Comparison of ENCODE assay signal across 17 cellular contexts in the genomic region with DNA sequence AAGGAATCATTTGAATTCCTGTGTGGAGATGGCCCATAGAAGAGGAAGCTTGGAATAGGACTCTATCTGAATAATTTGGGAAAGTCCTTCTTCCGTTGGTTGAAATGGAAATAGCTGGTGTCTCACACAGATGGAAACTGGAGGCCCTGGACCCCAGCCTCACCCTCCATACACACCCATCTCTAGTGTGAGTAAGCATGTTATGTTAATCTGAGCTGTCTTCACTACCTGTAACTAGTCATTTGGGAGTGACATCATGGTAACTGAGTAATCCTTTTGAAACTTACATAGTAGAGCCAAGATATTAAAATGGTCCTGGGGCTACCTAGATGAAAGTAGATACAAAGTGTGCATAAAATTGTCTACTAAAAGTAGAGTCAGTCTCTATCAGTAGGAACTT.
DNase-seq lines count a peak whose midpoint lies in the region; ATAC-seq and TF ChIP-seq lines count a peak whose summit lies in the region.
"Had no signal": no experiment of that assay in that cellular context is flagged by ENCODE, and none has a peak within 500 bp of the region (broad histone marks: within the 10 kb centered on the region; RNA-seq: fewer than 3 reads in every experiment).

No MANE protein-coding gene starts in this region.

- no peaks in the 10 kb centered on the region for H3K36me3 ChIP-seq in ascending aorta
- H3K36me3 ChIP-seq: uterus had no signal

- H3K4me3 ChIP-seq in ascending aorta: no peak overlapping the region
- H3K4me3 ChIP-seq: SK-N-MC, uterus had no signal

- ATAC-seq in GM19351 (IDR thresholded peaks at IDR 0.05; ENCODE audit: unreplicated experiment): no peak

- no peaks in the 10 kb centered on the region for H3K36me3 Mint-ChIP-seq in activated naive CD4-positive, alpha-beta T cell treated with anti-CD3 and anti-CD28 coated beads for 36 hours (ENCODE audit: low read depth)
- H3K36me3 Mint-ChIP-seq in activated naive CD4-positive, alpha-beta T cell treated with anti-CD3 and anti-CD28 coated beads, Interleukin-2, amount 10 ng/mL, durations not matched to agents 7 days and 5 days: peaks cover 14% of the 10 kb centered on the region
- peaks cover 32% of the 10 kb centered on the region for H3K36me3 Mint-ChIP-seq in activated naive CD8-positive, alpha-beta T cell
- peaks cover 4% of the 10 kb centered on the region for H3K36me3 Mint-ChIP-seq in type B pancreatic cell

- no peaks in the 10 kb centered on the region for H3K27me3 ChIP-seq in ascending aorta
- H3K27me3 ChIP-seq: uterus had no signal

- H3K9me3 ChIP-seq in ascending aorta: no peaks in the 10 kb centered on the region
- H3K9me3 ChIP-seq: uterus had no signal

- CTCF ChIA-PET in activated naive CD4-positive, alpha-beta T cell treated with anti-CD3 and anti-CD28 coated beads for 36 hours (lab: Charles Lee): no interaction called here
- CTCF ChIA-PET in activated naive CD4-positive, alpha-beta T cell treated with anti-CD3 and anti-CD28 coated beads, Interleukin-2, amount 10 ng/mL, durations not matched to agents 7 days and 5 days (lab: Charles Lee): no interaction called here

- peak overlapping the region; percentile 67 for H3K27ac Mint-ChIP-seq in activated naive CD4-positive, alpha-beta T cell treated with anti-CD3 and anti-CD28 coated beads for 36 hours
- H3K27ac Mint-ChIP-seq in activated naive CD4-positive, alpha-beta T cell treated with anti-CD3 and anti-CD28 coated beads, Interleukin-2, amount 10 ng/mL, durations not matched to agents 7 days and 5 days: no peak overlapping the region
- peak overlapping the region; percentile 84 for H3K27ac Mint-ChIP-seq in activated naive CD8-positive, alpha-beta T cell
- H3K27ac Mint-ChIP-seq in type B pancreatic cell: peak overlapping the region; percentile 66
- H3K27ac Mint-ChIP-seq: endodermal cell had no signal

- no peak overlapping the region for H3K27ac ChIP-seq in ascending aorta
- H3K27ac ChIP-seq: HL-60, SK-N-MC had no signal

- peaks cover 7 to 48% of the 10 kb centered on the region in 2 donors for H3K4me1 ChIP-seq in ascending aorta

- H3K4me3 Mint-ChIP-seq in activated naive CD4-positive, alpha-beta T cell treated with anti-CD3 and anti-CD28 coated beads for 36 hours: no peak overlapping the region
- no peak overlapping the region for H3K4me3 Mint-ChIP-seq in activated naive CD4-positive, alpha-beta T cell treated with anti-CD3 and anti-CD28 coated beads, Interleukin-2, amount 10 ng/mL, durations not matched to agents 7 days and 5 days
- H3K4me3 Mint-ChIP-seq in activated naive CD8-positive, alpha-beta T cell: peak overlapping the region; percentile 27
- H3K4me3 Mint-ChIP-seq in type B pancreatic cell: no peak overlapping the region
- H3K4me3 Mint-ChIP-seq: endodermal cell had no signal

- intact Hi-C loops in activated naive CD4-positive, alpha-beta T cell treated with anti-CD3 and anti-CD28 coated beads for 36 hours (cut with micrococcal nuclease): loop anchor here (1.0 kb wide), 3 partner anchors 8 to 19 kb away; no protein-coding TSS in a partner anchor
- intact Hi-C loops in ascending aorta (cut with DNase I): no loop called here

- no peaks in the 10 kb centered on the region for H3K27me3 Mint-ChIP-seq in activated naive CD4-positive, alpha-beta T cell treated with anti-CD3 and anti-CD28 coated beads for 36 hours (ENCODE audit: low read depth)
- H3K27me3 Mint-ChIP-seq in activated naive CD4-positive, alpha-beta T cell treated with anti-CD3 and anti-CD28 coated beads, Interleukin-2, amount 10 ng/mL, durations not matched to agents 7 days and 5 days: no peaks in the 10 kb centered on the region
- H3K27me3 Mint-ChIP-seq in activated naive CD8-positive, alpha-beta T cell: no peaks in the 10 kb centered on the region
- no peaks in the 10 kb centered on the region for H3K27me3 Mint-ChIP-seq in type B pancreatic cell

- peak; percentile 54 for DNase-seq in activated naive CD4-positive, alpha-beta T cell treated with anti-CD3 and anti-CD28 coated beads for 36 hours
- no peak for DNase-seq in activated naive CD4-positive, alpha-beta T cell treated with anti-CD3 and anti-CD28 coated beads, Interleukin-2, amount 10 ng/mL, durations not matched to agents 7 days and 5 days
- DNase-seq in kidney glomerular epithelial cell (lab: John Stamatoyannopoulos, UW) (peak; percentile 63), type B pancreatic cell (ENCODE audit: extremely low spot score, unreplicated experiment) (no peak), GM19238 (ENCODE audit: insufficient read length, low spot score) (no peak), ascending aorta (ENCODE audit: low spot score in 2 of 2) (no peak)
- DNase-seq: activated CD4-positive, alpha-beta T cell treated with anti-CD3 and anti-CD28 coated beads, Interleukin-2, amount 50 U/mL, for 1 hour; AML-193; aorta; endodermal cell; NCI-H1048; retina; uterus had no signal

- H3K9me3 Mint-ChIP-seq in activated naive CD4-positive, alpha-beta T cell treated with anti-CD3 and anti-CD28 coated beads for 36 hours: no peaks in the 10 kb centered on the region
- H3K9me3 Mint-ChIP-seq in activated naive CD4-positive, alpha-beta T cell treated with anti-CD3 and anti-CD28 coated beads, Interleukin-2, amount 10 ng/mL, durations not matched to agents 7 days and 5 days: no peaks in the 10 kb centered on the region
- no peaks in the 10 kb centered on the region for H3K9me3 Mint-ChIP-seq in activated naive CD8-positive, alpha-beta T cell (ENCODE audit: low read depth)
- peaks cover 8% of the 10 kb centered on the region for H3K9me3 Mint-ChIP-seq in type B pancreatic cell
- H3K9me3 Mint-ChIP-seq: endodermal cell had no signal

- peaks cover 93% of the 10 kb centered on the region for H3K4me1 Mint-ChIP-seq in activated naive CD4-positive, alpha-beta T cell treated with anti-CD3 and anti-CD28 coated beads for 36 hours (ENCODE audit: low read depth)
- H3K4me1 Mint-ChIP-seq in activated naive CD4-positive, alpha-beta T cell treated with anti-CD3 and anti-CD28 coated beads, Interleukin-2, amount 10 ng/mL, durations not matched to agents 7 days and 5 days: peaks cover 52% of the 10 kb centered on the region
- peaks cover 86% of the 10 kb centered on the region for H3K4me1 Mint-ChIP-seq in activated naive CD8-positive, alpha-beta T cell (ENCODE audit: low read depth)
- peaks cover 62% of the 10 kb centered on the region for H3K4me1 Mint-ChIP-seq in type B pancreatic cell (ENCODE audit: unreplicated experiment)

- TF ChIP-seq CTCF in type B pancreatic cell (conservative IDR thresholded peaks at IDR 0.05) (no peak), ascending aorta (IDR thresholded peaks at IDR 0.05) (no peak)

Comparison
In these comparisons a context has a peak if more than half of its experiments do, and no peak if none do; other contexts are left out.
1. DNase-seq: peak in activated naive CD4-positive, alpha-beta T cell treated with anti-CD3 and anti-CD28 coated beads for 36 hours (single experiment) and kidney glomerular epithelial cell (single experiment); none in activated naive CD4-positive, alpha-beta T cell treated with anti-CD3 and anti-CD28 coated beads, Interleukin-2, amount 10 ng/mL, durations not matched to agents 7 days and 5 days (single experiment), type B pancreatic cell (single experiment), GM19238 (single experiment) and ascending aorta (0 of 2).